In the genomic region with DNA sequence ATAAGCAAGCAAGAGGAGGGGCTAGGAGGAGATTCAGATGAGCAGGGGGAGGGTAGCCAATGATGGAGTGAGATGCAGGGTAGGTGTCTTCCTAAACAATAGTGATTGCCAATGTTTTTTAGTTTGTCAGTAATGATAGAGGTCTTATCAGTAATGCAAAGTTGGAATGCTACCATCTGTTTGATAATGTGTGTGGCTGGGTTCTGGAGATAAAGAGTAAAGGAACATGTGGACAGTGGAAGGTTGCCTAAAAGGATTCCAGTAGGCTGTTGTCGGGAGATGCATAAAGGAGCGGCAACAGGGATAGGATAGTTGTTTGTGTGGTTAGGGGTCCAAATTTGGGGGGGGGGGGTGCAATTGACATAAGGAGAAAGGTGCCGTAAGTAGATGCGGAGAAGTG, we compare ENCODE assay signal across 13 cellular contexts. TPM values are rescaled to one million over a fixed set of nuclear protein-coding genes. Genes with fewer than 3 reads are reported as not detected.
"Had no signal": no experiment of that assay in that cellular context is flagged by ENCODE, and none has a peak within 500 bp of the region (broad histone marks: within the 10 kb centered on the region; RNA-seq: fewer than 3 reads in every experiment).

No MANE protein-coding gene starts in this region.

- ATAC-seq: lower lobe of right lung, SK-N-SH treated with all-trans-retinoic acid at 6 μM for 48 hours had no signal

- H3K4me3 ChIP-seq: lower lobe of right lung, right atrium auricular region, tibial nerve had no signal

- H3K27me3 ChIP-seq: brain microvascular endothelial cell, neutrophil, right atrium auricular region, tibial nerve had no signal

- H3K27ac ChIP-seq: brain microvascular endothelial cell, lower lobe of right lung, neutrophil, right atrium auricular region, tibial nerve had no signal

- FAIRE-seq: small intestine had no signal

- DNase-seq: activated gamma-delta T cell treated with Interleukin-2 at 50 U/mL for 16 hours; brain microvascular endothelial cell; effector memory CD4-positive, alpha-beta T cell; hippocampal formation; lower lobe of right lung; naive B cell; small intestine had no signal

- H3K36me3 ChIP-seq: brain microvascular endothelial cell, lower lobe of right lung, neutrophil, right atrium auricular region, tibial nerve had no signal

- H3K4me3 Mint-ChIP-seq: naive B cell had no signal

- H3K4me1 ChIP-seq: right atrium auricular region had no signal

RNA-seq across cellular contexts. Expression of a gene that starts 52.5 kb away (rescaled TPM):
- total RNA-seq: epithelial cell of proximal tubule, kidney epithelial cell had no signal
